Comparison of ENCODE assay signal across 8 cellular contexts in the genomic region with DNA sequence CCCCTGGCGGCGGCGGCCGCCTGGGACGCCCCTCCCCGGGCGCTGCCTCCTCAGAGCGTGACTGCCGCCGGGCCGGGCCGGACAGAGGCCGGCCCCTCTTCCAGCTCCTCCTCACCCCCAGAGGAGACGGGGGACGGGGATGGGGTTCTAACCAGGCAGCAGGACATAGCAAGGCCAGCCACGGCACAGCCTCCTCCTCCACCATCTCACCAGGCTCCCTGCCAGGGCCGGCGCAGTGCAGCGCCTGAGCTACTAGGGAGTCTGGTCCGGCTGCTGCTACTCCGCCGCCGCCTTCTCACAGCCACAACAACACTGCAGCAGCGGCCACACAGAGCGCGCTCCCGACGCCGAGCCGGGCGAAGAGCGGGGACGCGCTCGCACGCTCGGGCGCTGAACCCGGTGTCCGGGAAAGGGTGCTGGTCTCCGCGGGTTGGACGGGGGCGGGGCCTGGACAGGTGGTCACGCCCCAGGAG.
DNase-seq lines count a peak whose midpoint lies in the region; TF ChIP-seq lines count a peak whose summit lies in the region.
"Not testable (repeated sequence)": the region's sequence is repeated elsewhere in the genome, so short reads cannot be mapped to it uniquely, and the experiment has no call there.

No MANE protein-coding gene starts in this region.

- H3K36me3 Mint-ChIP-seq in activated CD4-positive, alpha-beta T cell treated with anti-CD3 and anti-CD28 coated beads, Interleukin-2, amount 10 ng/mL, durations not matched to agents 7 days and 5 days (ENCODE audit: low read depth) = not testable (repeated sequence)

- H3K4me1 ChIP-seq in mesenchymal stem cell (ENCODE audit: control insufficient read depth, insufficient read depth, low read depth, low read length); tibial nerve: not testable (repeated sequence)

- H3K9me3 Mint-ChIP-seq in activated CD4-positive, alpha-beta T cell treated with anti-CD3 and anti-CD28 coated beads, Interleukin-2, amount 10 ng/mL, durations not matched to agents 7 days and 5 days = not testable (repeated sequence)

- H3K27me3 ChIP-seq in mesenchymal stem cell (ENCODE audit: control insufficient read depth in 1 of 2, insufficient read depth in 1 of 2, low read length in 2 of 2); tibial nerve: not testable (repeated sequence)

- peaks cover 20% of the 10 kb centered on the region for H3K27me3 Mint-ChIP-seq in activated CD4-positive, alpha-beta T cell treated with anti-CD3 and anti-CD28 coated beads, Interleukin-2, amount 10 ng/mL, durations not matched to agents 7 days and 5 days

- TF ChIP-seq POLR2A in tibial nerve (IDR thresholded peaks at IDR 0.05) = not testable (repeated sequence)

- CTCF ChIA-PET in activated CD4-positive, alpha-beta T cell treated with anti-CD3 and anti-CD28 coated beads, Interleukin-2, amount 10 ng/mL, durations not matched to agents 7 days and 5 days (lab: Charles Lee) = not testable (repeated sequence)

- H2BK120ac ChIP-seq in mesenchymal stem cell (ENCODE audit: low read depth, low read length) = not testable (repeated sequence)

- H3K4me2 ChIP-seq in mesenchymal stem cell (ENCODE audit: low read length, poor library complexity, severe bottlenecking) = not testable (repeated sequence)

- not testable (repeated sequence) for H3K4me1 Mint-ChIP-seq in activated CD4-positive, alpha-beta T cell treated with anti-CD3 and anti-CD28 coated beads, Interleukin-2, amount 10 ng/mL, durations not matched to agents 7 days and 5 days

- H3K18ac ChIP-seq in mesenchymal stem cell (ENCODE audit: low read depth in 1 of 2, low read length in 2 of 2) = not testable (repeated sequence)

- H3K27ac Mint-ChIP-seq in activated CD4-positive, alpha-beta T cell treated with anti-CD3 and anti-CD28 coated beads, Interleukin-2, amount 10 ng/mL, durations not matched to agents 7 days and 5 days = not testable (repeated sequence)

- peak overlapping the region; percentile 41 for H3K9ac ChIP-seq in mesenchymal stem cell (ENCODE audit: low read length)

- POLR2A ChIA-PET in activated CD4-positive, alpha-beta T cell treated with anti-CD3 and anti-CD28 coated beads, Interleukin-2, amount 10 ng/mL, durations not matched to agents 7 days and 5 days (lab: Charles Lee) = not testable (repeated sequence)

- H3K79me1 ChIP-seq in mesenchymal stem cell (replicated peaks; ENCODE audit: low read length, poor library complexity, severe bottlenecking) = not testable (repeated sequence)

- not testable (repeated sequence) for H2AFZ ChIP-seq in mesenchymal stem cell (ENCODE audit: low read depth, low read length)

- not testable (repeated sequence) for H3K23ac ChIP-seq in mesenchymal stem cell (ENCODE audit: low read length in 2 of 2)

- not testable (repeated sequence) for TF ChIP-seq EP300 in tibial nerve (IDR thresholded peaks at IDR 0.05)

- peak overlapping the region; percentile 73 for H3K4me3 Mint-ChIP-seq in activated CD4-positive, alpha-beta T cell treated with anti-CD3 and anti-CD28 coated beads, Interleukin-2, amount 10 ng/mL, durations not matched to agents 7 days and 5 days

- H2BK5ac ChIP-seq in mesenchymal stem cell (ENCODE audit: low read depth, low read length, poor library complexity, severe bottlenecking) = not testable (repeated sequence)

- H2AK5ac ChIP-seq in mesenchymal stem cell (ENCODE audit: low read length, severe bottlenecking) = not testable (repeated sequence)

- not testable (repeated sequence) for H2BK12ac ChIP-seq in mesenchymal stem cell (ENCODE audit: low read length in 2 of 2)

- H3K9me3 ChIP-seq in mesenchymal stem cell (ENCODE audit: control insufficient read depth, low read length); tibial nerve: not testable (repeated sequence)

- TF ChIP-seq CTCF in tibial nerve (IDR thresholded peaks at IDR 0.05) = not testable (repeated sequence)

- H3K4me3 ChIP-seq in mesenchymal stem cell (ENCODE audit: insufficient read depth in 1 of 2, low read depth in 1 of 2, low read length in 2 of 2) (peak overlapping the region in 1 of 2 experiments; percentile 77), tibial nerve (peak overlapping the region; percentile 22 to 62 (median 42))

- H3K14ac ChIP-seq in mesenchymal stem cell (ENCODE audit: low read length in 2 of 2) = not testable (repeated sequence)

- H4K8ac ChIP-seq in mesenchymal stem cell (ENCODE audit: low read length) = not testable (repeated sequence)

- not testable (repeated sequence) for H4K91ac ChIP-seq in mesenchymal stem cell (ENCODE audit: low read length)

- not testable (repeated sequence) for H2BK15ac ChIP-seq in mesenchymal stem cell (ENCODE audit: low read depth, poor library complexity, severe bottlenecking)

- WGBS in mesenchymal stem cell = 94% methylated on average over 41 of the region's 45 CpGs
- WGBS in tibial nerve, 2 donors = 16% methylated on average over 27 of the region's 45 CpGs; no CpG with 5 or more reads in 1 of the 2 donors

- not testable (repeated sequence) for H3K36me3 ChIP-seq in mesenchymal stem cell (ENCODE audit: control insufficient read depth in 1 of 2, insufficient read depth in 2 of 2, low read depth in 1 of 2, low read length in 2 of 2); tibial nerve

- H3K27ac ChIP-seq in mesenchymal stem cell (ENCODE audit: low read length, poor library complexity, severe bottlenecking) = not testable (repeated sequence)
- H3K27ac ChIP-seq in tibial nerve = peak overlapping the region in 2 of 4 donors; percentile 54 to 66

- not testable (repeated sequence) for H3K4ac ChIP-seq in mesenchymal stem cell (ENCODE audit: low read depth in 1 of 2, low read length in 2 of 2)

- DNase-seq in GM04504 (ENCODE audit: low read depth) (peak; percentile 9), NCI-H748 treated with DMSO at 0.1 percent for 48 hours (lab: John Stamatoyannopoulos, UW) (peak; percentile 34), anterior cingulate cortex (lab: John Stamatoyannopoulos, UW) (peak in 50 of 58 donors; percentile 6 to 74 (median 43)), foreskin melanocyte (peak; percentile 20), tibial nerve (ENCODE audit: low spot score in 2 of 2) (peak; percentile 12 to 14)
- peak; percentile 34 for DNase-seq in activated CD4-positive, alpha-beta T cell treated with anti-CD3 and anti-CD28 coated beads, Interleukin-2, amount 10 ng/mL, durations not matched to agents 7 days and 5 days
- DNase-seq in mesenchymal stem cell = not testable (repeated sequence)
- DNase-seq in stimulated activated CD4-positive, alpha-beta T cell treated with anti-CD3 and anti-CD28 coated beads, Interleukin-15, amount 100 ng/mL, for 1 hour (ENCODE audit: low read depth in 1 of 2, low spot score in 1 of 2) = peak; percentile 29 to 38
